ENCODE assay signal across 24 cellular contexts in genomic region chr2:76257802-76258201, GRCh38.
"Had no signal": no experiment of that assay in that cellular context is flagged by ENCODE, and none has a peak within 500 bp of the region (broad histone marks: within the 10 kb centered on the region; RNA-seq: fewer than 3 reads in every experiment).

No MANE protein-coding gene starts in this region.

- H3K36me3 ChIP-seq: colonic mucosa, esophagus squamous epithelium, gastrocnemius medialis, heart right ventricle, left lung, lower lobe of right lung had no signal

- H3K4me1 ChIP-seq: colonic mucosa, esophagus squamous epithelium, gastrocnemius medialis, heart right ventricle, left lung, lower lobe of right lung had no signal

- H3K4me3 ChIP-seq: colonic mucosa, dorsolateral prefrontal cortex, esophagus squamous epithelium, gastrocnemius medialis, heart right ventricle, left lung, lower lobe of right lung had no signal

- DNase-seq: colonic mucosa; dermis blood vessel endothelial cell; dorsolateral prefrontal cortex; effector CD4-positive, alpha-beta T cell; effector memory CD4-positive, alpha-beta T cell; erythroblast; esophagus squamous epithelium; foreskin fibroblast; foreskin melanocyte; gastrocnemius medialis; glutamatergic neuron; head of caudate nucleus; heart right ventricle; hippocampal formation; left cardiac atrium; left lung; left ventricle myocardium superior; lower lobe of right lung; mesenchymal stem cell; midbrain had no signal

- FAIRE-seq: endometrium, islet of Langerhans, keratinocyte had no signal

- H3K27ac ChIP-seq: colonic mucosa, dorsolateral prefrontal cortex, epithelial cell of prostate, esophagus squamous epithelium, gastrocnemius medialis, heart right ventricle, left lung, lower lobe of right lung had no signal

- H3K27me3 ChIP-seq: colonic mucosa, dorsolateral prefrontal cortex, esophagus squamous epithelium, gastrocnemius medialis, heart right ventricle, left lung had no signal
